Comparison of ENCODE assay signal across 12 cellular contexts in the genomic region with DNA sequence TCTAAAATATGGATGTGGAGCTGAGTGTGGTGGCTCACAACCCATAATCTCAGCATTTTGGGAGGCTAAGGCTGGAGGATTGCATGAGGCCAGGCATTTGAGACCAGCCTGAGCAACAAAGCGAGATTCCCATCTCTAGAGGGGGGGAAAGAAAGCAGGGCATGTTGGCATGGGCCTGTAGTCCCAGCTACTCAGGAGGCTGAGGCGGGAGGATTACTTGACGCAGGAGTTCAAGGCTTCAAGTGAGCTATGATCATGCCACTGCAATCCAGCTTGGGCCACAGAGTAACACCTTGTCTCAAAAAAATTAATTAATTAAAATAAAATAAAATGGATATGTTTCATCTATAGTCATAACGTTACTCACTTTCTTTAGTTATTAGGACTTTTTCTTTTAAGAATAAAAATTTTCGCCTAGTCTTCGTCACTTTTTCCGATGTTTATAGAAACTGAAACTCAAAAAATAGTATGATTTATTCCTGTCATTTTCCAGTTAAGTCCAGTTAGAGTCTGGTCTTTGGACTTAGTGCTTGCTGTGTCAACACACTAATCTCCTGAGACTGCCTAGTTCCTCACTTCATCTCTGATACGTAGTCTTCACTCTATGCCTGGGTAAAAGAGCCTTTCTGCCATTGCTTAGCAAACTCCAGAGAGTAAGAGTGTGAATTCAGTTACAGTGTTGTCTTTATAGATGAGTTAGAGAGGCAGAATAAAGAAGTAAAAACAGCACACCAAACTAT. TPM values are rescaled to one million over a fixed set of nuclear protein-coding genes. Genes with fewer than 3 reads are reported as not detected.
DNase-seq lines count a peak whose midpoint lies in the region; ATAC-seq, FAIRE-seq and TF ChIP-seq lines count a peak whose summit lies in the region.
"Had no signal": no experiment of that assay in that cellular context is flagged by ENCODE, and none has a peak within 500 bp of the region (broad histone marks: within the 10 kb centered on the region; RNA-seq: fewer than 3 reads in every experiment).

No MANE protein-coding gene starts in this region.

- POLR2A ChIA-PET in HepG2 (lab: Yijun Ruan, JAX) = no interaction called here

- H2AFZ ChIP-seq in HepG2 (ENCODE audit: low read length) = no peak overlapping the region

- TF ChIP-seq RAD21 in HepG2 (CRISPR knock-in tag; IDR thresholded peaks at IDR 0.05) = no peak

- no peaks in the 10 kb centered on the region; the same call in 1 of the 2 replicates for H4K20me1 ChIP-seq in HepG2 (ENCODE audit: insufficient read depth, low read length)

- no peak for TF ChIP-seq POLR2A in HepG2 (IDR thresholded peaks at IDR 0.05; ENCODE audit: insufficient read depth in 1 of 2, low read depth in 2 of 2, low read length in 2 of 2)

- 80% methylated on average over 8 of the region's 8 CpGs for WGBS in HepG2 (ENCODE audit: low lambda C conversion rate)

- BruUV-seq in HepG2 (replicated peaks; lab: Mats Ljungman, UMichigan) = no TSS peak

- intact Hi-C loops in HepG2 (cut with micrococcal nuclease; ENCODE audit: unreplicated experiment) (no loop called here), tibial artery (cut with DNase I; ENCODE audit: low total_unique reads) (no loop called here)

- H3K27me3 Mint-ChIP-seq in activated T-cell treated with anti-CD3 and anti-CD28 coated beads, Interleukin-2, amount 50 U/mL, for 72 hours (ENCODE audit: low read depth) = no peaks in the 10 kb centered on the region
- H3K27me3 Mint-ChIP-seq: dendritic cell treated with granulocyte-macrophage colony-stimulating factor and Interleukin-4, amounts not matched to agents 40 ng/mL and 50 ng/mL, for 4 days had no signal

- DNase-seq in activated T-cell treated with anti-CD3 and anti-CD28 coated beads, Interleukin-2, amount 50 U/mL, for 72 hours = no peak
- DNase-seq in activated T-cell treated with anti-CD3 and anti-CD28 coated beads, Interleukin-2, amount 50 U/mL, for 1 hour = no peak
- no peak for DNase-seq in HepG2 (ENCODE audit: low spot score)
- DNase-seq in tibial artery = no peak
- DNase-seq in NAMALWA (ENCODE audit: low spot score) = no peak
- DNase-seq in cerebellar cortex (ENCODE audit: low spot score) = no peak
- DNase-seq: stimulated activated CD4-positive, alpha-beta T cell treated with anti-CD3 and anti-CD28 coated beads, Interleukin-12 subunit alpha, Interleukin-12 subunit beta, amount 100 ng/mL, for 4 hours had no signal

- H3K4me2 ChIP-seq in HepG2 (ENCODE audit: low read depth, low read length) = 0 out of 2 replicates have a peak overlapping the region, but pooled peaks have one; percentile 32

- in situ Hi-C loops in HepG2 (cut with HindIII; ENCODE audit: extremely low pct_ligation_motif_present, low pct_unique_long_range_greater_than_20kb) = loop anchor here (10.0 kb wide), 1 partner anchor 287 kb away; no protein-coding TSS in a partner anchor

- H3K27ac ChIP-seq in HepG2 (ENCODE audit: extremely low read length, insufficient read depth, low read length) = peak overlapping the region; percentile 28
- H3K27ac ChIP-seq in tibial artery = peak overlapping the region; percentile 74 to 77

- H3K4me1 ChIP-seq in HepG2 (ENCODE audit: insufficient read depth, low read length) (peaks cover 19% of the 10 kb centered on the region), tibial artery (peaks cover 0 to 37% (median 8%) of the 10 kb centered on the region in 4 donors)

- H3K27ac Mint-ChIP-seq in activated T-cell treated with anti-CD3 and anti-CD28 coated beads, Interleukin-2, amount 50 U/mL, for 72 hours = peak overlapping the region; percentile 67
- H3K27ac Mint-ChIP-seq: dendritic cell treated with granulocyte-macrophage colony-stimulating factor and Interleukin-4, amounts not matched to agents 40 ng/mL and 50 ng/mL, for 4 days had no signal

- peaks cover 12% of the 10 kb centered on the region for H3K4me1 Mint-ChIP-seq in activated T-cell treated with anti-CD3 and anti-CD28 coated beads, Interleukin-2, amount 50 U/mL, for 72 hours (ENCODE audit: low read depth)

- H3K27me3 ChIP-seq in HepG2 (ENCODE audit: control insufficient read depth in 1 of 2, insufficient read depth in 2 of 2, low read length in 2 of 2) (no peaks in the 10 kb centered on the region; a peak in 1 of 5 replicates), tibial artery (no peaks in the 10 kb centered on the region)

- H3K9me3 ChIP-seq in HepG2 (ENCODE audit: low read length) (no peaks in the 10 kb centered on the region), tibial artery (no peaks in the 10 kb centered on the region)

- peaks cover 0 to 11% of the 10 kb centered on the region in 2 donors for H3K36me3 Mint-ChIP-seq in activated T-cell treated with anti-CD3 and anti-CD28 coated beads, Interleukin-2, amount 50 U/mL, for 72 hours (ENCODE audit: insufficient read depth in 2 of 2)

- H3K9ac ChIP-seq in HepG2 (ENCODE audit: insufficient read depth, low read depth, low read length) = no peak overlapping the region

- no peak for ATAC-seq in activated T-cell treated with anti-CD3 and anti-CD28 coated beads, Interleukin-2, amount 50 U/mL, for 72 hours (replicated peaks in 1 of 2)
- ATAC-seq in HepG2 (no peak; the same call in 2 of the 3 replicates), HG02642 (IDR thresholded peaks at IDR 0.05; ENCODE audit: poor library complexity, unreplicated experiment) (no peak)
- ATAC-seq: HCT116 had no signal

- peak overlapping the region in 1 of 2 donors; percentile 50 for H3K4me3 Mint-ChIP-seq in activated T-cell treated with anti-CD3 and anti-CD28 coated beads, Interleukin-2, amount 50 U/mL, for 72 hours
- H3K4me3 Mint-ChIP-seq: dendritic cell treated with granulocyte-macrophage colony-stimulating factor and Interleukin-4, amounts not matched to agents 40 ng/mL and 50 ng/mL, for 4 days had no signal

- TF ChIP-seq CTCF in HepG2 (CRISPR knock-in tag; IDR thresholded peaks at IDR 0.05) (no peak), tibial artery (IDR thresholded peaks at IDR 0.05) (no peak)

- FAIRE-seq in TTC549 (lab: Jason Lieb, UNC) (peak; percentile 79), HepG2 (lab: Jason Lieb, UNC) (no peak)

- CTCF ChIA-PET in HepG2 (lab: Yijun Ruan, JAX; ENCODE audit: low intra/inter-chr PET ratio, low total read pairs) = no interaction called here

- H3K36me3 ChIP-seq in HepG2 (replicated peaks in 1 of 2; ENCODE audit: control insufficient read depth in 1 of 2, insufficient read depth in 2 of 2, low read length in 2 of 2) (peaks cover 6 to 15% of the 10 kb centered on the region in 2 experiments), tibial artery (peaks cover 0 to 19% (median 3%) of the 10 kb centered on the region in 3 donors)

- H3K79me2 ChIP-seq in HepG2 (ENCODE audit: insufficient read depth, low read length) = no peaks in the 10 kb centered on the region

- H3K4me3 ChIP-seq in HepG2 (replicated peaks in 1 of 3; ENCODE audit: insufficient read depth in 1 of 3, low read depth in 2 of 3, low read length in 3 of 3) = no peak overlapping the region
- H3K4me3 ChIP-seq in tibial artery = peak overlapping the region; percentile 31 to 33
- H3K4me3 ChIP-seq: lung had no signal

- H3K9me3 Mint-ChIP-seq in activated T-cell treated with anti-CD3 and anti-CD28 coated beads, Interleukin-2, amount 50 U/mL, for 72 hours = no peaks in the 10 kb centered on the region
- H3K9me3 Mint-ChIP-seq: dendritic cell treated with granulocyte-macrophage colony-stimulating factor and Interleukin-4, amounts not matched to agents 40 ng/mL and 50 ng/mL, for 4 days had no signal

- TF ChIP-seq EP300 in HepG2 (IDR thresholded peaks at IDR 0.05; ENCODE audit: low read depth in 2 of 2, low read length in 2 of 2) (no peak), HepG2 (CRISPR knock-in tag; IDR thresholded peaks at IDR 0.05; ENCODE audit: borderline replicate concordance) (no peak)

RNA-seq across cellular contexts. Expression of a gene that starts 28.0 kb away (rescaled TPM):
- 10 to 100 TPM; 49.5 to 52.1 TPM for total RNA-seq in activated T-cell treated with anti-CD3 and anti-CD28 coated beads, Interleukin-2, amount 50 U/mL, for 72 hours
- total RNA-seq in HepG2 (2016; rRNA removed; fragmentation: Illumina TruSeq; extraction: Trizol) = 122 and 130 TPM in 2 replicates
- 16.6 and 19.1 TPM in 2 replicates for total RNA-seq in HepG2 (2016; cell fraction: cytosol; rRNA removed; fragmentation: Illumina TruSeq; extraction: Trizol; ENCODE audit: low read depth)
- total RNA-seq in HepG2 (2016; cell fraction: insoluble cytoplasmic fraction; rRNA removed; fragmentation: Illumina TruSeq; extraction: Trizol) = 120 and 124 TPM in 2 replicates
- total RNA-seq in HepG2 (2016; cell fraction: membrane; rRNA removed; fragmentation: Illumina TruSeq; extraction: Trizol) = 40.8 and 44.8 TPM in 2 replicates
- total RNA-seq in HepG2 (2016; cell fraction: nucleus; rRNA removed; fragmentation: Illumina TruSeq; extraction: Trizol) = 73.1 and 86.9 TPM in 2 replicates
- polyA plus RNA-seq in HepG2 (2011; rRNA removed) = 26.2 and 28.6 TPM in 2 replicates
- 14.1 and 21.4 TPM in 2 replicates for polyA plus RNA-seq in HepG2 (2011; cell fraction: cytosol; rRNA removed)
- 11.0 and 12.0 TPM in 2 replicates for polyA plus RNA-seq in HepG2 (2011; cell fraction: nucleus; rRNA removed)
- polyA plus RNA-seq in HepG2 (2012) = 71.9 and 104 TPM in 2 replicates
- polyA plus RNA-seq in HepG2 (2016; cell fraction: cytosol; fragmentation: Illumina TruSeq; extraction: Trizol; ENCODE audit: low read depth) = 7.5 and 8.6 TPM in 2 replicates
- 97.9 and 98.9 TPM in 2 replicates for polyA plus RNA-seq in HepG2 (2016; cell fraction: insoluble cytoplasmic fraction; fragmentation: Illumina TruSeq; extraction: Trizol; ENCODE audit: low read depth)
- polyA plus RNA-seq in HepG2 (2016; cell fraction: membrane; fragmentation: Illumina TruSeq; extraction: Trizol; ENCODE audit: low read depth) = 17.7 and 22.8 TPM in 2 replicates
- polyA plus RNA-seq in HepG2 (2016; cell fraction: nucleus; fragmentation: Illumina TruSeq; extraction: Trizol; ENCODE audit: insufficient read depth, low read depth) = 65.0 and 69.9 TPM in 2 replicates
- 29.3 and 35.1 TPM in 2 replicates for polyA minus RNA-seq in HepG2 (2011; rRNA and poly(A)+ RNA removed; ENCODE audit: low replicate concordance)
- polyA minus RNA-seq in HepG2 (2011; cell fraction: cytosol; rRNA and poly(A)+ RNA removed) = 32.2 and 35.2 TPM in 2 replicates
- 28.1 and 35.4 TPM in 2 replicates for polyA minus RNA-seq in HepG2 (2011; cell fraction: nucleus; rRNA and poly(A)+ RNA removed)

RNA-seq across cellular contexts. Expression of a gene that starts 32.4 kb away (rescaled TPM):
- total RNA-seq in activated T-cell treated with anti-CD3 and anti-CD28 coated beads, Interleukin-2, amount 50 U/mL, for 72 hours = 10 to 100 TPM; 28.7 to 34.2 TPM
- 43.9 and 68.2 TPM in 2 replicates for total RNA-seq in HepG2 (2016; rRNA removed; fragmentation: Illumina TruSeq; extraction: Trizol)
- total RNA-seq in HepG2 (2016; cell fraction: cytosol; rRNA removed; fragmentation: Illumina TruSeq; extraction: Trizol; ENCODE audit: low read depth) = 3.0 and 3.8 TPM in 2 replicates
- 47.2 and 72.9 TPM in 2 replicates for total RNA-seq in HepG2 (2016; cell fraction: insoluble cytoplasmic fraction; rRNA removed; fragmentation: Illumina TruSeq; extraction: Trizol)
- 9.4 and 9.7 TPM in 2 replicates for total RNA-seq in HepG2 (2016; cell fraction: membrane; rRNA removed; fragmentation: Illumina TruSeq; extraction: Trizol)
- total RNA-seq in HepG2 (2016; cell fraction: nucleus; rRNA removed; fragmentation: Illumina TruSeq; extraction: Trizol) = 18.9 and 25.7 TPM in 2 replicates
- 33.6 and 35.2 TPM in 2 replicates for polyA plus RNA-seq in HepG2 (2011; rRNA removed)
- polyA plus RNA-seq in HepG2 (2011; cell fraction: cytosol; rRNA removed) = 31.2 and 36.5 TPM in 2 replicates
- polyA plus RNA-seq in HepG2 (2011; cell fraction: nucleus; rRNA removed) = 18.6 and 24.9 TPM in 2 replicates
- 30.1 and 35.4 TPM in 2 replicates for polyA plus RNA-seq in HepG2 (2012)
- polyA plus RNA-seq in HepG2 (2016; cell fraction: cytosol; fragmentation: Illumina TruSeq; extraction: Trizol; ENCODE audit: low read depth) = 2.6 and 2.8 TPM in 2 replicates
- polyA plus RNA-seq in HepG2 (2016; cell fraction: insoluble cytoplasmic fraction; fragmentation: Illumina TruSeq; extraction: Trizol; ENCODE audit: low read depth) = 54.0 and 55.4 TPM in 2 replicates
- polyA plus RNA-seq in HepG2 (2016; cell fraction: membrane; fragmentation: Illumina TruSeq; extraction: Trizol; ENCODE audit: low read depth) = 5.5 and 6.0 TPM in 2 replicates
- polyA plus RNA-seq in HepG2 (2016; cell fraction: nucleus; fragmentation: Illumina TruSeq; extraction: Trizol; ENCODE audit: insufficient read depth, low read depth) = 25.9 and 26.4 TPM in 2 replicates
- polyA minus RNA-seq in HepG2 (2011; rRNA and poly(A)+ RNA removed; ENCODE audit: low replicate concordance) = 46.2 and 61.6 TPM in 2 replicates
- polyA minus RNA-seq in HepG2 (2011; cell fraction: cytosol; rRNA and poly(A)+ RNA removed) = 18.2 and 19.6 TPM in 2 replicates
- 27.4 and 37.3 TPM in 2 replicates for polyA minus RNA-seq in HepG2 (2011; cell fraction: nucleus; rRNA and poly(A)+ RNA removed)

Comparison
In these comparisons a context has a peak if more than half of its experiments do, and no peak if none do; other contexts are left out.
1. H3K4me3 ChIP-seq: peak in tibial artery (2 of 2); none in HepG2 (0 of 3).